9 cellular contexts compared by ENCODE assay signal in genomic region chr4:41505161-41505653, GRCh38. TPM values are rescaled to one million over a fixed set of nuclear protein-coding genes. Genes with fewer than 3 reads are reported as not detected.
A peak's percentile ranks its signal among the peaks of the same experiment; 100 is the strongest.
DNase-seq lines count a peak whose midpoint lies in the region; ATAC-seq, FAIRE-seq and TF ChIP-seq lines count a peak whose summit lies in the region.
"Had no signal": no experiment of that assay in that cellular context is flagged by ENCODE, and none has a peak within 500 bp of the region (broad histone marks: within the 10 kb centered on the region; RNA-seq: fewer than 3 reads in every experiment).

No MANE protein-coding gene starts in this region.

- ATAC-seq in lower lobe of right lung: peak; percentile 61 to 74
- no peak for ATAC-seq in gastroesophageal sphincter
- no peak for ATAC-seq in GM21447 (IDR thresholded peaks at IDR 0.05; ENCODE audit: unreplicated experiment)

- no peaks in the 10 kb centered on the region for H3K9me3 ChIP-seq in astrocyte (ENCODE audit: insufficient read depth, low read depth, low read length)
- no peaks in the 10 kb centered on the region for H3K9me3 ChIP-seq in lower lobe of right lung
- H3K9me3 ChIP-seq in transverse colon: no peaks in the 10 kb centered on the region
- H3K9me3 ChIP-seq in gastroesophageal sphincter: no peaks in the 10 kb centered on the region

- H3K27me3 ChIP-seq in astrocyte (ENCODE audit: insufficient read depth, low read length) (no peaks in the 10 kb centered on the region), lower lobe of right lung (ENCODE audit: low read depth) (no peaks in the 10 kb centered on the region), transverse colon (no peaks in the 10 kb centered on the region), gastroesophageal sphincter (no peaks in the 10 kb centered on the region)

- H3K4me3 ChIP-seq in astrocyte (ENCODE audit: insufficient read depth, low read depth, low read length) (no peak overlapping the region), lower lobe of right lung (no peak overlapping the region), transverse colon (no peak overlapping the region), gastroesophageal sphincter (no peak overlapping the region)

- no peaks in the 10 kb centered on the region for H4K20me1 ChIP-seq in astrocyte (ENCODE audit: insufficient read depth, low read length)

- TF ChIP-seq POLR2A in transverse colon (IDR thresholded peaks at IDR 0.05) (no peak), gastroesophageal sphincter (IDR thresholded peaks at IDR 0.05) (no peak)

- no peak overlapping the region for H2AFZ ChIP-seq in astrocyte (ENCODE audit: low read depth, low read length)

- H3K27ac ChIP-seq in astrocyte (ENCODE audit: low read depth, low read length) (peak overlapping the region; percentile 44), lower lobe of right lung (peak overlapping the region; percentile 50), transverse colon (no peak overlapping the region), gastroesophageal sphincter (no peak overlapping the region)

- DNase-seq in AG20443 (ENCODE audit: low spot score) (peak; percentile 51), NCI-H1092 (lab: John Stamatoyannopoulos, UW) (peak; percentile 33), astrocyte (ENCODE audit: low read depth) (peak; percentile 80), lower lobe of right lung (no peak), transverse colon (no peak)
- no peak for DNase-seq in stimulated activated CD4-positive, alpha-beta T cell treated with anti-CD3 and anti-CD28 coated beads, Interleukin-1b, Interleukin-23, amount 100 ng/mL, for 48 hours
- DNase-seq: CD4-positive, CD25-positive, alpha-beta regulatory T cell had no signal

- WGBS in transverse colon (ENCODE audit: low coverage in 1 of 2), 2 donors: 60% methylated on average over 2 of the region's 2 CpGs; no CpG with 5 or more reads in 1 of the 2 donors
- 81 to 84% methylated on average over 2 of the region's 2 CpGs for WGBS in gastroesophageal sphincter (ENCODE audit: low coverage in 1 of 2), 2 donors

- peak overlapping the region; percentile 20 for H3K4me2 ChIP-seq in astrocyte (ENCODE audit: low read length)

- H3K36me3 ChIP-seq in astrocyte (ENCODE audit: insufficient read depth, low read length): no peaks in the 10 kb centered on the region
- H3K36me3 ChIP-seq in lower lobe of right lung: no peaks in the 10 kb centered on the region
- H3K36me3 ChIP-seq in transverse colon: no peaks in the 10 kb centered on the region
- peaks cover 0 to 6% of the 10 kb centered on the region in 2 donors for H3K36me3 ChIP-seq in gastroesophageal sphincter

- H3K79me2 ChIP-seq in astrocyte (ENCODE audit: insufficient read depth, low read length): no peaks in the 10 kb centered on the region

- in situ Hi-C loops in transverse colon (cut with MboI; ENCODE audit: low pct_ligation_motif_present in 1 of 4, low pct_unique_long_range_greater_than_20kb in 1 of 4, low sequenced_read_pairs in 3 of 4): no loop called here

- peaks cover 9% of the 10 kb centered on the region for H3K4me1 Mint-ChIP-seq in astrocyte (ENCODE audit: low read depth, unreplicated experiment)

- no peak overlapping the region for H3K27ac Mint-ChIP-seq in astrocyte (ENCODE audit: unreplicated experiment)
- H3K27ac Mint-ChIP-seq: CD4-positive, CD25-positive, alpha-beta regulatory T cell had no signal

- no peak for TF ChIP-seq CTCF in astrocyte (IDR thresholded peaks at IDR 0.05; ENCODE audit: insufficient read depth, low read depth, low read length)
- no peak for TF ChIP-seq CTCF in lower lobe of right lung (IDR thresholded peaks at IDR 0.05)
- TF ChIP-seq CTCF in transverse colon (IDR thresholded peaks at IDR 0.05): no peak
- no peak for TF ChIP-seq CTCF in gastroesophageal sphincter (IDR thresholded peaks at IDR 0.05)

- TF ChIP-seq EP300 in transverse colon (IDR thresholded peaks at IDR 0.05; ENCODE audit: low read depth): no peak
- no peak for TF ChIP-seq EP300 in gastroesophageal sphincter (IDR thresholded peaks at IDR 0.05)

- no peak overlapping the region for H3K9ac ChIP-seq in astrocyte (ENCODE audit: low read length)

- no peak for FAIRE-seq in astrocyte (lab: Jason Lieb, UNC)

- no peaks in the 10 kb centered on the region for H3K36me3 Mint-ChIP-seq in astrocyte (ENCODE audit: low read depth, unreplicated experiment)
- H3K36me3 Mint-ChIP-seq: CD4-positive, CD25-positive, alpha-beta regulatory T cell had no signal

- H3K4me3 Mint-ChIP-seq in astrocyte (ENCODE audit: unreplicated experiment): no peak overlapping the region
- H3K4me3 Mint-ChIP-seq: CD4-positive, CD25-positive, alpha-beta regulatory T cell had no signal

- H3K9me3 Mint-ChIP-seq in astrocyte (ENCODE audit: unreplicated experiment): peaks cover 5% of the 10 kb centered on the region

- H3K4me1 ChIP-seq in astrocyte (ENCODE audit: insufficient read depth, low read length): peaks cover 19% of the 10 kb centered on the region
- H3K4me1 ChIP-seq in lower lobe of right lung: peaks cover 27% of the 10 kb centered on the region
- no peaks in the 10 kb centered on the region for H3K4me1 ChIP-seq in transverse colon
- peaks cover 0 to 21% (median 0%) of the 10 kb centered on the region in 3 donors for H3K4me1 ChIP-seq in gastroesophageal sphincter

- intact Hi-C loops in lower lobe of right lung (cut with DNase I): no loop called here
- intact Hi-C loops in transverse colon (cut with DNase I; ENCODE audit: low total_unique reads): no loop called here

- peaks cover 3% of the 10 kb centered on the region for H3K27me3 Mint-ChIP-seq in astrocyte (ENCODE audit: low read depth, unreplicated experiment)
- H3K27me3 Mint-ChIP-seq: CD4-positive, CD25-positive, alpha-beta regulatory T cell had no signal

RNA-seq across cellular contexts. Expression of gene LIMCH1, which starts 32.8 kb away (rescaled TPM):
- total RNA-seq in astrocyte: 3.2 and 7.1 TPM in 2 replicates
- 267 TPM for total RNA-seq in lower lobe of right lung
- 10 to 100 TPM in 2 of 4 donors, 1 to 10 TPM in 2; 5.5 to 18.5 (median 9.7) TPM for total RNA-seq in transverse colon
- 10 to 100 TPM in 3 of 4 donors, 1 to 10 TPM in 1; 9.8 to 82.9 (median 63.1) TPM for total RNA-seq in gastroesophageal sphincter

Comparison
In these comparisons a context has a peak if more than half of its experiments do, and no peak if none do; other contexts are left out.
1. DNase-seq: peak in AG20443 (single experiment), NCI-H1092 (single experiment) and astrocyte (single experiment); none in lower lobe of right lung (single experiment), transverse colon (single experiment) and stimulated activated CD4-positive, alpha-beta T cell treated with anti-CD3 and anti-CD28 coated beads, Interleukin-1b, Interleukin-23, amount 100 ng/mL, for 48 hours (single experiment).
2. H3K27ac ChIP-seq: peak in astrocyte (single experiment) and lower lobe of right lung (single experiment); none in transverse colon (0 of 4) and gastroesophageal sphincter (0 of 4).
3. ATAC-seq: peak in lower lobe of right lung (2 of 2); none in gastroesophageal sphincter (single experiment) and GM21447 (single experiment).